8 cellular contexts compared by ENCODE assay signal in genomic region chr11:85663080-85663729, GRCh38. TPM values are rescaled to one million over a fixed set of nuclear protein-coding genes. Genes with fewer than 3 reads are reported as not detected.
A peak's percentile ranks its signal among the peaks of the same experiment; 100 is the strongest.
DNase-seq lines count a peak whose midpoint lies in the region; ATAC-seq lines count a peak whose summit lies in the region.

No MANE protein-coding gene starts in this region.

- ATAC-seq in GM19463 (IDR thresholded peaks at IDR 0.05; ENCODE audit: unreplicated experiment), result no peak
- no peak for ATAC-seq in HG02571 (IDR thresholded peaks at IDR 0.05; ENCODE audit: unreplicated experiment)
- no peak for ATAC-seq in GM21723 (IDR thresholded peaks at IDR 0.05; ENCODE audit: unreplicated experiment)
- no peak for ATAC-seq in HG03175 (IDR thresholded peaks at IDR 0.05; ENCODE audit: unreplicated experiment)

- H3K27ac ChIP-seq in Karpas-422 (ENCODE audit: low read length) (peak overlapping the region; percentile 81; the same call in 1 of the 2 replicates), caudate nucleus (ENCODE audit: low read depth, low read length) (peak overlapping the region; percentile 96)

- no peak overlapping the region for H2AFZ ChIP-seq in Karpas-422 (ENCODE audit: low read length)

- peak overlapping the region; percentile 89 for H3K4me2 ChIP-seq in Karpas-422 (ENCODE audit: low read depth, low read length, poor library complexity, severe bottlenecking)

- peaks cover 54% of the 10 kb centered on the region for H3K36me3 ChIP-seq in Karpas-422 (ENCODE audit: insufficient read depth, low read length)
- H3K36me3 ChIP-seq in mucosa of stomach (ENCODE audit: control insufficient read depth, insufficient read depth, low read length), result no peaks in the 10 kb centered on the region

- H3K79me2 ChIP-seq in Karpas-422 (ENCODE audit: low read length), result peaks cover 67% of the 10 kb centered on the region

- H3K4me1 ChIP-seq in Karpas-422 (ENCODE audit: low read length) (peaks cover 55% of the 10 kb centered on the region), mucosa of stomach (ENCODE audit: control insufficient read depth, insufficient read depth, low read length) (peaks cover 4% of the 10 kb centered on the region)

- no peaks in the 10 kb centered on the region for H3K9me3 ChIP-seq in Karpas-422 (ENCODE audit: low read length)
- H3K9me3 ChIP-seq in mucosa of stomach (ENCODE audit: control insufficient read depth, low read length), result no peaks in the 10 kb centered on the region

- H4K20me1 ChIP-seq in Karpas-422 (ENCODE audit: insufficient read depth, low read depth, low read length), result peaks cover 55% of the 10 kb centered on the region

- H3K9ac ChIP-seq in Karpas-422 (ENCODE audit: low read length), result peak overlapping the region; percentile 93
- H3K9ac ChIP-seq in mucosa of stomach (ENCODE audit: low read length), result peak overlapping the region; percentile 99

- peak overlapping the region; percentile 75 for H3K4me3 ChIP-seq in Karpas-422 (ENCODE audit: low read length)
- peak overlapping the region; percentile 79 for H3K4me3 ChIP-seq in mucosa of stomach (ENCODE audit: low read length)

- in situ Hi-C loops in Caki2 (cut with HindIII; ENCODE audit: low pct_unique_long_range_greater_than_20kb, low sequenced_read_pairs), result no loop called here

- DNase-seq in Caki2 (ENCODE audit: low read depth) (peak; percentile 6), Karpas-422 (peak; percentile 66), caudate nucleus (lab: John Stamatoyannopoulos, UW) (no peak)

- no peaks in the 10 kb centered on the region for H3K27me3 ChIP-seq in Karpas-422 (ENCODE audit: low read length)
- no peaks in the 10 kb centered on the region for H3K27me3 ChIP-seq in mucosa of stomach (ENCODE audit: control insufficient read depth, insufficient read depth, low read length)

- H3K9me2 ChIP-seq in Karpas-422 (replicated peaks; ENCODE audit: insufficient read depth, low read length), result no peaks in the 10 kb centered on the region

RNA-seq across cellular contexts. Expression of gene CREBZF, which starts 1.7 kb away (rescaled TPM):
- 27.3 and 34.2 TPM in 2 replicates for total RNA-seq in Caki2 (2014; rRNA removed; shearing (Covaris generic); ENCODE audit: low replicate concordance)
- 230 and 297 TPM in 2 replicates for total RNA-seq in Karpas-422 (2014; rRNA removed; shearing (Covaris generic); ENCODE audit: low replicate concordance)

RNA-seq across cellular contexts. Expression of gene TMEM126A, which starts 15.4 kb away (rescaled TPM):
- total RNA-seq in Caki2 (2014; rRNA removed; shearing (Covaris generic); ENCODE audit: low replicate concordance), result 26.8 and 30.6 TPM in 2 replicates
- total RNA-seq in Karpas-422 (2014; rRNA removed; shearing (Covaris generic); ENCODE audit: low replicate concordance), result 29.3 and 77.2 TPM in 2 replicates

RNA-seq across cellular contexts. Expression of gene CCDC89, which starts 22.8 kb away (rescaled TPM):
- 0.30 TPM in 1 of 2 replicates, not detected in the other for total RNA-seq in Caki2 (2014; rRNA removed; shearing (Covaris generic); ENCODE audit: low replicate concordance)
- 0.37 and 0.40 TPM in 2 replicates for total RNA-seq in Karpas-422 (2014; rRNA removed; shearing (Covaris generic); ENCODE audit: low replicate concordance)

RNA-seq across cellular contexts. Expression of gene TMEM126B, which starts 34.8 kb away (rescaled TPM):
- 48.0 and 49.5 TPM in 2 replicates for total RNA-seq in Caki2 (2014; rRNA removed; shearing (Covaris generic); ENCODE audit: low replicate concordance)
- 92.1 and 188 TPM in 2 replicates for total RNA-seq in Karpas-422 (2014; rRNA removed; shearing (Covaris generic); ENCODE audit: low replicate concordance)

RNA-seq across cellular contexts. Expression of gene DLG2, which starts 36.1 kb away (rescaled TPM):
- total RNA-seq in Caki2 (2014; rRNA removed; shearing (Covaris generic); ENCODE audit: low replicate concordance), result 0.06 and 0.20 TPM in 2 replicates
- total RNA-seq in Karpas-422 (2014; rRNA removed; shearing (Covaris generic); ENCODE audit: low replicate concordance), result 2.7 and 6.9 TPM in 2 replicates

Comparison
In these comparisons a context has a peak if more than half of its experiments do, and no peak if none do; other contexts are left out.
1. DNase-seq: peak in Caki2 (single experiment) and Karpas-422 (single experiment); none in caudate nucleus (0 of 61).